Comparison of ENCODE assay signal across 8 cellular contexts in the genomic region with DNA sequence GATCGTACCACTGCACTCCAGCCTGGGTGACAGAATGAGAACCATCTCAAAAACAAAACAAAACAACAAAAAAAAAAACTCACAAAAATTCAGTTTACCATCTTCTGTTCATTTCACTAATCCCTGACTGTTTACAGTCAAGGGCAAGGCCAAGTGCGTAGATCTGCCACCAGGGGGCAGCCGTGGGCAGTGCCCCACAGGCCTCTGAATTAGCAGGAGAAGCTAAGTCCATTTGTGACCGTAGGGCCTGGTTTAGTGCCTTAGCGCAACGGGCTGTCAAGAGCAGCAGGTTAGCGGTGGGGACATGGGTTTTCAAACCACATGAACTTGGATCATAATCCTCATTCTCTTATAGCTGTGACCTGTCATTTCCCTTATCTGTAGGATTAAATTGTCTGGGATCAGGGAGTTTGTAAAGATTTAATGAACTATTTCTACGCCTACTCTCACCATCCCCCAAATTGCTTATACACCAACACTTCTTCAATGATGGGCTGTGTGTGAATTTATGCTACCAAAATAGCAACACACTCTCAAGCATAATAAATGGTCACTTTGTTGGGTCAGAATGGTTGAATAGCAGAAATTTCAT. TPM values are rescaled to one million over a fixed set of nuclear protein-coding genes. Genes with fewer than 3 reads are reported as not detected.
DNase-seq lines count a peak whose midpoint lies in the region; ATAC-seq and TF ChIP-seq lines count a peak whose summit lies in the region.

No MANE protein-coding gene starts in this region.

- no peak overlapping the region for H3K4me3 ChIP-seq in BJ (ENCODE audit: low read depth, low read length)
- no peak overlapping the region for H3K4me3 ChIP-seq in left ventricle myocardium inferior
- no peak overlapping the region for H3K4me3 ChIP-seq in retinal pigment epithelial cell (ENCODE audit: low read length)

- peak; percentile 77 for ATAC-seq in activated naive CD8-positive, alpha-beta T cell treated with anti-CD3 and anti-CD28 coated beads, Interleukin-2, amount 50 U/mL, for 24 hours
- no peak for ATAC-seq in GM21381 (IDR thresholded peaks at IDR 0.05; ENCODE audit: unreplicated experiment)

- H3K4me3 Mint-ChIP-seq in activated naive CD8-positive, alpha-beta T cell treated with anti-CD3 and anti-CD28 coated beads, Interleukin-2, amount 50 U/mL, for 24 hours, result no peak overlapping the region

- H3K36me3 Mint-ChIP-seq in activated naive CD8-positive, alpha-beta T cell treated with anti-CD3 and anti-CD28 coated beads, Interleukin-2, amount 50 U/mL, for 24 hours (ENCODE audit: low read depth), result no peaks in the 10 kb centered on the region

- H3K27me3 Mint-ChIP-seq in activated naive CD8-positive, alpha-beta T cell treated with anti-CD3 and anti-CD28 coated beads, Interleukin-2, amount 50 U/mL, for 24 hours, result peaks cover 3% of the 10 kb centered on the region

- peaks cover 7% of the 10 kb centered on the region for H3K4me1 ChIP-seq in left ventricle myocardium inferior

- DNase-seq in BJ (ENCODE audit: low read depth) (peak; percentile 27), GM20000 (ENCODE audit: low spot score) (peak; percentile 80), NCI-H1417 (lab: John Stamatoyannopoulos, UW) (peak; percentile 74 to 86 (median 85)), SW480 (ENCODE audit: low spot score) (peak; percentile 71), left ventricle myocardium inferior (peak; percentile 78), retinal pigment epithelial cell (ENCODE audit: low read depth) (peak; percentile 31)
- DNase-seq in activated naive CD8-positive, alpha-beta T cell treated with anti-CD3 and anti-CD28 coated beads, Interleukin-2, amount 50 U/mL, for 24 hours, result peak; percentile 76

- H3K9me3 Mint-ChIP-seq in activated naive CD8-positive, alpha-beta T cell treated with anti-CD3 and anti-CD28 coated beads, Interleukin-2, amount 50 U/mL, for 24 hours, result no peaks in the 10 kb centered on the region

- intact Hi-C loops in left ventricle myocardium inferior (cut with micrococcal nuclease), result loop anchor here (5.0 kb wide), 1 partner anchor 49 kb away; a partner anchor contains a TSS

- H3K36me3 ChIP-seq in BJ (ENCODE audit: control insufficient read depth, insufficient read depth, low read length) (no peaks in the 10 kb centered on the region), left ventricle myocardium inferior (no peaks in the 10 kb centered on the region)

- peak; percentile 99 for TF ChIP-seq CTCF in BJ (IDR thresholded peaks at IDR 0.05; ENCODE audit: insufficient read depth, low read depth, low read length)
- TF ChIP-seq CTCF in GM20000 (IDR thresholded peaks at IDR 0.05; ENCODE audit: extremely low read depth, missing control alignments), result peak; percentile 95
- TF ChIP-seq CTCF in left ventricle myocardium inferior (IDR thresholded peaks at IDR 0.05; ENCODE audit: borderline replicate concordance), result peak; percentile 99
- TF ChIP-seq CTCF in retinal pigment epithelial cell (conservative IDR thresholded peaks at IDR 0.05; ENCODE audit: low read depth, low read length), result peak; percentile 100

- H3K9me3 ChIP-seq in left ventricle myocardium inferior (replicated peaks), result no peaks in the 10 kb centered on the region

- H3K4me1 Mint-ChIP-seq in activated naive CD8-positive, alpha-beta T cell treated with anti-CD3 and anti-CD28 coated beads, Interleukin-2, amount 50 U/mL, for 24 hours, result peaks cover 2% of the 10 kb centered on the region

- POLR2A ChIA-PET in BJ (lab: Charles Lee), result no interaction called here

- no peak overlapping the region for H3K27ac ChIP-seq in left ventricle myocardium inferior (replicated peaks)

- H3K27me3 ChIP-seq in BJ (ENCODE audit: control insufficient read depth, insufficient read depth, low read length) (0 out of 2 replicates have a peak, but pooled peaks cover 4% of the 10 kb centered on the region), left ventricle myocardium inferior (ENCODE audit: low read depth) (no peaks in the 10 kb centered on the region)

- CTCF ChIA-PET in BJ (lab: Yijun Ruan, JAX), result interaction anchor here (0.6 to 2.8 kb wide), 31 partner anchors 8 to 348 kb away, joined by 3 to 15 read pairs (median 4); a partner anchor contains a TSS

- H3K27ac Mint-ChIP-seq in activated naive CD8-positive, alpha-beta T cell treated with anti-CD3 and anti-CD28 coated beads, Interleukin-2, amount 50 U/mL, for 24 hours, result no peak overlapping the region

RNA-seq across cellular contexts. Expression of a gene that starts 49.0 kb away (rescaled TPM):
- polyA plus RNA-seq in BJ (2011; rRNA removed), result 154 and 172 TPM in 2 replicates
- 322 and 463 TPM in 2 replicates for polyA minus RNA-seq in BJ (2011; rRNA and poly(A)+ RNA removed)
- total RNA-seq in left ventricle myocardium inferior, result 21.5 TPM

RNA-seq across cellular contexts. Expression of a gene that starts 49.3 kb away (rescaled TPM):
- polyA plus RNA-seq in BJ (2011; rRNA removed), result 38.9 and 43.9 TPM in 2 replicates
- polyA minus RNA-seq in BJ (2011; rRNA and poly(A)+ RNA removed), result 44.1 and 49.4 TPM in 2 replicates
- 56.0 TPM for total RNA-seq in left ventricle myocardium inferior

Comparison
In these comparisons a context has a peak if more than half of its experiments do, and no peak if none do; other contexts are left out.
1. DNase-seq: peak in every context shown above with its lines; median percentile 85 in NCI-H1417; 80 in GM20000; 78 in left ventricle myocardium inferior; 76 in activated naive CD8-positive, alpha-beta T cell treated with anti-CD3 and anti-CD28 coated beads, Interleukin-2, amount 50 U/mL, for 24 hours; 71 in SW480; 31 in retinal pigment epithelial cell; 27 in BJ.